ENCODE assay signal across 1 cellular context in the genomic region with DNA sequence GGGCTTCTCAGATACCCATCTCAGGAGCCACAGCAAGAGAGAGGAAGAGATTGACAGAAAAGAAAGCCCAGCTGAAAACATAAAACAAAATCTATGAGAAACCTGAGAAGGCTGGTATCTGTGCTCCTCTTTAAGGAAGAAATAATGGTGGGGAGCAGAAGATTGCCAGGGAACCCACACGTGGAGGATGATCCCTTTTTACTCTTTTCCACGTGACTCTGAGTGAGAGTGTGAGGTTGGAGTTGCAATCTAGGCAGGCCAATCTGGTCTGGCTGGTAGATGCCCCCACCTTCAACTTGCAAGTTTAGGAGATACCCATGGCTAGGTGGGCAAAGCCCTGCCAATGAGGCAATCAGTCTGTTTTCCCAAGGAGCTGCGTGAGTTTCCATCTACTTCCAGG.
TF ChIP-seq lines count a peak whose summit lies in the region.

No MANE protein-coding gene starts in this region.

TF ChIP-seq in HepG2, 621 proteins besides CTCF, POLR2A, EP300 and RAD21 (continued from another document):
- TF ChIP-seq, protein P1, sequence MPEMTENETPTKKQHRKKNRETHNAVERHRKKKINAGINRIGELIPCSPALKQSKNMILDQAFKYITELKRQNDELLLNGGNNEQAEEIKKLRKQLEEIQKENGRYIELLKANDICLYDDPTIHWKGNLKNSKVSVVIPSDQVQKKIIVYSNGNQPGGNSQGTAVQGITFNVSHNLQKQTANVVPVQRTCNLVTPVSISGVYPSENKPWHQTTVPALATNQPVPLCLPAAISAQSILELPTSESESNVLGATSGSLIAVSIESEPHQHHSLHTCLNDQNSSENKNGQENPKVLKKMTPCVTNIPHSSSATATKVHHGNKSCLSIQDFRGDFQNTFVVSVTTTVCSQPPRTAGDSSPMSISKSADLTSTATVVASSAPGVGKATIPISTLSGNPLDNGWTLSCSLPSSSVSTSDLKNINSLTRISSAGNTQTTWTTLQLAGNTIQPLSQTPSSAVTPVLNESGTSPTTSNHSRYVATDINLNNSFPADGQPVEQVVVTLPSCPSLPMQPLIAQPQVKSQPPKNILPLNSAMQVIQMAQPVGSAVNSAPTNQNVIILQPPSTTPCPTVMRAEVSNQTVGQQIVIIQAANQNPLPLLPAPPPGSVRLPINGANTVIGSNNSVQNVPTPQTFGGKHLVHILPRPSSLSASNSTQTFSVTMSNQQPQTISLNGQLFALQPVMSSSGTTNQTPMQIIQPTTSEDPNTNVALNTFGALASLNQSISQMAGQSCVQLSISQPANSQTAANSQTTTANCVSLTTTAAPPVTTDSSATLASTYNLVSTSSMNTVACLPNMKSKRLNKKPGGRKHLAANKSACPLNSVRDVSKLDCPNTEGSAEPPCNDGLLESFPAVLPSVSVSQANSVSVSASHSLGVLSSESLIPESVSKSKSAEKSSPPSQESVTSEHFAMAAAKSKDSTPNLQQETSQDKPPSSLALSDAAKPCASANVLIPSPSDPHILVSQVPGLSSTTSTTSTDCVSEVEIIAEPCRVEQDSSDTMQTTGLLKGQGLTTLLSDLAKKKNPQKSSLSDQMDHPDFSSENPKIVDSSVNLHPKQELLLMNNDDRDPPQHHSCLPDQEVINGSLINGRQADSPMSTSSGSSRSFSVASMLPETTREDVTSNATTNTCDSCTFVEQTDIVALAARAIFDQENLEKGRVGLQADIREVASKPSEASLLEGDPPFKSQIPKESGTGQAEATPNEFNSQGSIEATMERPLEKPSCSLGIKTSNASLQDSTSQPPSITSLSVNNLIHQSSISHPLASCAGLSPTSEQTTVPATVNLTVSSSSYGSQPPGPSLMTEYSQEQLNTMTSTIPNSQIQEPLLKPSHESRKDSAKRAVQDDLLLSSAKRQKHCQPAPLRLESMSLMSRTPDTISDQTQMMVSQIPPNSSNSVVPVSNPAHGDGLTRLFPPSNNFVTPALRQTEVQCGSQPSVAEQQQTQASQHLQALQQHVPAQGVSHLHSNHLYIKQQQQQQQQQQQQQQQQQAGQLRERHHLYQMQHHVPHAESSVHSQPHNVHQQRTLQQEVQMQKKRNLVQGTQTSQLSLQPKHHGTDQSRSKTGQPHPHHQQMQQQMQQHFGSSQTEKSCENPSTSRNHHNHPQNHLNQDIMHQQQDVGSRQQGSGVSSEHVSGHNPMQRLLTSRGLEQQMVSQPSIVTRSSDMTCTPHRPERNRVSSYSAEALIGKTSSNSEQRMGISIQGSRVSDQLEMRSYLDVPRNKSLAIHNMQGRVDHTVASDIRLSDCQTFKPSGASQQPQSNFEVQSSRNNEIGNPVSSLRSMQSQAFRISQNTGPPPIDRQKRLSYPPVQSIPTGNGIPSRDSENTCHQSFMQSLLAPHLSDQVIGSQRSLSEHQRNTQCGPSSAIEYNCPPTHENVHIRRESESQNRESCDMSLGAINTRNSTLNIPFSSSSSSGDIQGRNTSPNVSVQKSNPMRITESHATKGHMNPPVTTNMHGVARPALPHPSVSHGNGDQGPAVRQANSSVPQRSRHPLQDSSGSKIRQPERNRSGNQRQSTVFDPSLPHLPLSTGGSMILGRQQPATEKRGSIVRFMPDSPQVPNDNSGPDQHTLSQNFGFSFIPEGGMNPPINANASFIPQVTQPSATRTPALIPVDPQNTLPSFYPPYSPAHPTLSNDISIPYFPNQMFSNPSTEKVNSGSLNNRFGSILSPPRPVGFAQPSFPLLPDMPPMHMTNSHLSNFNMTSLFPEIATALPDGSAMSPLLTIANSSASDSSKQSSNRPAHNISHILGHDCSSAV (CRISPR knock-in tag; IDR thresholded peaks at IDR 0.05; ENCODE audit: borderline replicate concordance): no peak
